ENCODE assay signal across 8 cellular contexts in the genomic region with DNA sequence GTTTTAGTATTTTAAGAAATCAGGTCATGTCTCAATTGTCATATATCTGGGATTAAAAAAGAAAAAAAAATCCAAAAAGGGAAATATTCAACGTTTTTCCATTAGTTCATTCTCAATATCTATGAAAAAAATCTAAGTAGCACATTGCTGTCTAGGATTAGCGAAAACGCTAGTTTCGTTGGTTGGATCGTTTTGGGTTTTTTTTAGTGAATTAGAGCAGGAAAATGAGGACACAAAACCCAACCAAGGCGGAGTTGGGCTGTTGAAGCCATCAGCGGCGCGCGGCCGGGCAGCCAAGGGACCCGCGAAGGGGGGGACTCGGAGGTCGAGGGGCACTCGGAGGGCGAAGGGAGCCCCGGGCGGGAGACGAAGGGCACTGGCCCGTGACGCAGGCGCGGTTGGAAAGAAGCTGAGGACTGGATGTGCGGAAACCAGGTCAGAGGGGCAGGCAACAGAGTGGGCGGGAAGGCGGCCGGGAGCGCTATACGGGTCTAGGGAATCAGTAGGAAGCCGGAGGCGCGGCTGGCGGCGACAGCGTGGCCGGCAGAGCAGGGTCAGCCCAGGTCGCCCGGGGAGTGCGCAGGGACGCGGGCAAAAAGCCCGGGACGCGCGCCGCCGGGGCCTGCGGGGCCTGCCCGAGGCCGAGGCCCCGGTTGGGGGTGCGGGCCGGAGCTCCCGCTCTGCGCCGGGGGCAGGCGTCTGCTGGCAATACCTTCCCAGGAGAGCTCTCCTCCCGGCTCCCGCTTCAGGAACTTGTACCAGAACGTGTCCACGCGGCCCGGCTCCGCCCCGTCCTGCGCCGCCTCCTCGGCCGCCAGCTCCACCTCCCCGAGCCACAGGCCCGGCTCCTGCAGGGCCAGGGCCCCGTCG. TPM values are rescaled to one million over a fixed set of nuclear protein-coding genes. Genes with fewer than 3 reads are reported as not detected.
DNase-seq lines count a peak whose midpoint lies in the region; ATAC-seq, FAIRE-seq and TF ChIP-seq lines count a peak whose summit lies in the region.

No MANE protein-coding gene starts in this region.

- H3K4me3 ChIP-seq in right atrium auricular region (peak overlapping the region; percentile 62 to 65), uterus (peak overlapping the region; percentile 59 to 81)

- intact Hi-C loops in uterus (cut with DNase I; ENCODE audit: low total_unique reads), result no loop called here

- H3K9me3 ChIP-seq in right atrium auricular region (no peaks in the 10 kb centered on the region), uterus (no peaks in the 10 kb centered on the region)

- peak; percentile 66 for FAIRE-seq in GM12892 (lab: Jason Lieb, UNC)

- H3K27me3 ChIP-seq in right atrium auricular region (no peaks in the 10 kb centered on the region), uterus (no peaks in the 10 kb centered on the region)

- peak overlapping the region; percentile 97 to 99 for H3K27ac ChIP-seq in right atrium auricular region
- H3K27ac ChIP-seq in uterus, result peak overlapping the region; percentile 98 to 99

- peak; percentile 72 for TF ChIP-seq POLR2A in GM12892 (IDR thresholded peaks at IDR 0.05; ENCODE audit: low read depth, low read length)
- peak in 1 of 2 donors; percentile 34 for TF ChIP-seq POLR2A in uterus (IDR thresholded peaks at IDR 0.05)

- no peaks in the 10 kb centered on the region for H3K36me3 ChIP-seq in right atrium auricular region
- no peaks in the 10 kb centered on the region for H3K36me3 ChIP-seq in uterus

- H3K4me1 ChIP-seq in right atrium auricular region (peaks cover 0 to 24% of the 10 kb centered on the region in 2 donors), uterus (peaks cover 0 to 13% of the 10 kb centered on the region in 2 donors)

- ATAC-seq in HG02840 (IDR thresholded peaks at IDR 0.05; ENCODE audit: low FRiP score, unreplicated experiment), result peak; percentile 72

- TF ChIP-seq CTCF in right atrium auricular region (IDR thresholded peaks at IDR 0.05) (no peak), uterus (IDR thresholded peaks at IDR 0.05) (peak in 1 of 4 experiments; percentile 13)

- peak; percentile 54 for DNase-seq in GM12892 (ENCODE audit: insufficient read length)
- peak; percentile 87 for DNase-seq in NCI-H1417 treated with DMSO at 0.1 percent for 48 hours (lab: John Stamatoyannopoulos, UW)
- peak; percentile 28 to 66 (median 38) for DNase-seq in T-helper 1 cell
- DNase-seq in amniotic stem cell (lab: John Stamatoyannopoulos, UW), result peak; percentile 45
- DNase-seq in right atrium auricular region (ENCODE audit: low spot score), result peak; percentile 91
- peak; percentile 68 for DNase-seq in pulmonary artery endothelial cell (ENCODE audit: low read depth, low spot score)
- DNase-seq in uterus, result peak; percentile 85 to 86

RNA-seq across cellular contexts. Expression of gene EPM2A, which starts 0.6 kb away (rescaled TPM):
- 3.4 TPM for polyA plus RNA-seq in GM12892 (2012; ENCODE audit: missing spikeins)
- total RNA-seq in right atrium auricular region (10 to 100 TPM; 24.2 to 24.7 TPM), pulmonary artery endothelial cell (5.9 and 9.0 TPM in 2 replicates), uterus (10 to 100 TPM; 15.4 to 21.8 (median 18.7) TPM)

Comparison
In these comparisons a context has a peak if more than half of its experiments do, and no peak if none do; other contexts are left out.
1. Peak in every context shown above with its lines: DNase-seq, ATAC-seq, H3K4me3 ChIP-seq and H3K27ac ChIP-seq.
2. DNase-seq: peak in every context shown above with its lines; median percentile 91 in right atrium auricular region; 87 in NCI-H1417 treated with DMSO at 0.1 percent for 48 hours; 86 in uterus; 68 in pulmonary artery endothelial cell; 54 in GM12892; 45 in amniotic stem cell; 38 in T-helper 1 cell.